Comparison of ENCODE assay signal across 10 cellular contexts in genomic region chr5:110916373-110917049, GRCh38.
DNase-seq lines count a peak whose midpoint lies in the region; ATAC-seq, FAIRE-seq and TF ChIP-seq lines count a peak whose summit lies in the region.
"Had no signal": no experiment of that assay in that cellular context is flagged by ENCODE, and none has a peak within 500 bp of the region (broad histone marks: within the 10 kb centered on the region; RNA-seq: fewer than 3 reads in every experiment).

No MANE protein-coding gene starts in this region.

- H3K27me3 ChIP-seq in mammary epithelial cell (ENCODE audit: insufficient read depth, low read length), result no peaks in the 10 kb centered on the region
- no peaks in the 10 kb centered on the region for H3K27me3 ChIP-seq in pancreas
- no peaks in the 10 kb centered on the region for H3K27me3 ChIP-seq in colonic mucosa

- H3K9me3 ChIP-seq in mammary epithelial cell (replicated peaks; ENCODE audit: insufficient read depth, low read length), result no peaks in the 10 kb centered on the region
- H3K9me3 ChIP-seq in pancreas, result no peaks in the 10 kb centered on the region
- H3K9me3 ChIP-seq in colonic mucosa, result no peaks in the 10 kb centered on the region

- H3K9ac ChIP-seq in mammary epithelial cell (ENCODE audit: insufficient read depth, low read length), result no peak overlapping the region
- no peak overlapping the region for H3K9ac ChIP-seq in colonic mucosa (ENCODE audit: low read depth in 2 of 2, low read length in 2 of 2)

- no peak for TF ChIP-seq CTCF in mammary epithelial cell (conservative IDR thresholded peaks at IDR 0.05 in 1 of 2, IDR thresholded peaks at IDR 0.05 in 1 of 2; ENCODE audit: extremely low read depth in 1 of 2, insufficient read depth in 1 of 2, low read depth in 1 of 2, low read length in 2 of 2)
- TF ChIP-seq CTCF in pancreas (IDR thresholded peaks at IDR 0.05), result no peak
- no peak for TF ChIP-seq CTCF in colonic mucosa (IDR thresholded peaks at IDR 0.05)

- no peak for FAIRE-seq in pancreas (lab: Jason Lieb, UNC)

- no TSS peak for BruUV-seq in mammary epithelial cell (replicated peaks; lab: Mats Ljungman, UMichigan)

- WGBS in mammary epithelial cell (ENCODE audit: low coverage, missing lambda C conversion rate), result 11% methylated on average over 6 of the region's 6 CpGs
- WGBS in pancreas, 2 donors, result 16 to 18% methylated on average over 6 of the region's 6 CpGs

- intact Hi-C loops in mammary epithelial cell (cut with micrococcal nuclease), result no loop called here
- intact Hi-C loops in pancreas (cut with DNase I), result no loop called here
- intact Hi-C loops in colonic mucosa (cut with DNase I), result no loop called here

- no peak overlapping the region for H2AFZ ChIP-seq in mammary epithelial cell (ENCODE audit: low read depth, low read length)

- dilution Hi-C loops in mammary epithelial cell (cut with HindIII; ENCODE audit: low sequenced_read_pairs), result no loop called here

- H3K27ac ChIP-seq in mammary epithelial cell (ENCODE audit: insufficient read depth, low read depth, low read length) (no peak overlapping the region), pancreas (no peak overlapping the region), colonic mucosa (no peak overlapping the region)

- H3K79me2 ChIP-seq in mammary epithelial cell (ENCODE audit: insufficient read depth, low read length), result no peaks in the 10 kb centered on the region

- H3K36me3 ChIP-seq in mammary epithelial cell (ENCODE audit: insufficient read depth, low read length) (no peaks in the 10 kb centered on the region), pancreas (no peaks in the 10 kb centered on the region), colonic mucosa (no peaks in the 10 kb centered on the region)

- H3K4me2 ChIP-seq in mammary epithelial cell (ENCODE audit: insufficient read depth, low read depth, low read length), result peak overlapping the region; percentile 41

- CTCF ChIA-PET in mammary epithelial cell (lab: Charles Lee; ENCODE audit: low non-redundant PET), result no interaction called here

- ATAC-seq in GM18868 (IDR thresholded peaks at IDR 0.05; ENCODE audit: unreplicated experiment) (peak; percentile 85), HG03565 (IDR thresholded peaks at IDR 0.05; ENCODE audit: unreplicated experiment) (peak; percentile 71), pancreas (peak in 3 of 4 donors; percentile 29 to 82 (median 70))
- ATAC-seq: stimulated activated effector memory CD8-positive, alpha-beta T cell treated with anti-CD3 and anti-CD28 coated beads, Interleukin-12 subunit alpha, Interleukin-12 subunit beta, amount 100 ng/mL, for 72 hours had no signal

- H4K20me1 ChIP-seq in mammary epithelial cell (ENCODE audit: insufficient read depth, low read length), result no peaks in the 10 kb centered on the region

- DNase-seq in mammary epithelial cell, result peak; percentile 77
- DNase-seq in pancreas, result no peak
- DNase-seq in amygdala (lab: John Stamatoyannopoulos, UW), result no peak
- no peak for DNase-seq in mesenteric fat pad (ENCODE audit: low spot score)
- no peak for DNase-seq in NCI-H146 (lab: John Stamatoyannopoulos, UW)
- no peak for DNase-seq in colonic mucosa
- DNase-seq: activated B cell treated with CpG ODN at 0.5 μM for 24 hours had no signal

- peaks cover 11% of the 10 kb centered on the region for H3K4me1 ChIP-seq in mammary epithelial cell (ENCODE audit: insufficient read depth, low read length)
- H3K4me1 ChIP-seq in pancreas, result no peaks in the 10 kb centered on the region
- no peaks in the 10 kb centered on the region for H3K4me1 ChIP-seq in colonic mucosa

- H3K4me3 ChIP-seq in mammary epithelial cell (replicated peaks in 1 of 3; ENCODE audit: insufficient read depth in 1 of 3, low read depth in 2 of 3, low read length in 3 of 3) (no peak overlapping the region), pancreas (no peak overlapping the region), colonic mucosa (no peak overlapping the region)

- in situ Hi-C loops in mammary epithelial cell (cut with MboI; ENCODE audit: low sequenced_read_pairs in 2 of 2), result no loop called here
